13 cellular contexts compared by ENCODE assay signal in the genomic region with DNA sequence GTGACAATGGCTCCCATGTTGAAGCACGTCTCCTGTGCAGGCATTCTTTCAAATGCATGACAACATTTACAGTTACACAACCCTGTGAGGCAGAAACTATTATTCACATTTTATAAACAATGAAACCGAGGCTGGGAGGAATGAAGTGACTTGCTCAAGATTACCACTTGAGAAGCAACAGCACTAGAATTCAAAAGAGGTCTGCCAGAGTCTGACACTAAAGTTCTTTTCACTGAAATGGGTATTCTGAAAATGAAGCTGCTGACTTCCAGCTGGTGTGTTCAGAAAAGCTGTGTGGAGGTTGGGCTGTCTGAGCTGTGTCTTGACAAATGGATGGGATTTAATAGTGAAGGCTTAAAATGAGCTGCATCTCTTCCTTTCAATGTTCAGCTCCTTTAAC.
DNase-seq lines count a peak whose midpoint lies in the region; ATAC-seq, FAIRE-seq and TF ChIP-seq lines count a peak whose summit lies in the region.
"Had no signal": no experiment of that assay in that cellular context is flagged by ENCODE, and none has a peak within 500 bp of the region (broad histone marks: within the 10 kb centered on the region; RNA-seq: fewer than 3 reads in every experiment).

No MANE protein-coding gene starts in this region.

- no peak overlapping the region for H3K4me2 ChIP-seq in mammary epithelial cell (ENCODE audit: insufficient read depth, low read depth, low read length)

- H3K9me3 ChIP-seq in mammary epithelial cell (replicated peaks; ENCODE audit: insufficient read depth, low read length), result no peaks in the 10 kb centered on the region
- H3K9me3 ChIP-seq in left ventricle myocardium inferior (replicated peaks), result no peaks in the 10 kb centered on the region
- H3K9me3 ChIP-seq in tibial artery, result no peaks in the 10 kb centered on the region
- H3K9me3 ChIP-seq in A673 (ENCODE audit: low read depth, low read length, poor library complexity, severe bottlenecking), result no peaks in the 10 kb centered on the region
- H3K9me3 ChIP-seq in pancreas, result no peaks in the 10 kb centered on the region
- H3K9me3 ChIP-seq: transverse colon had no signal

- H3K27ac ChIP-seq in mammary epithelial cell (ENCODE audit: insufficient read depth, low read depth, low read length), result peak overlapping the region; percentile 70
- H3K27ac ChIP-seq in left ventricle myocardium inferior (replicated peaks), result peak overlapping the region; percentile 26
- peak overlapping the region; percentile 63 to 64 for H3K27ac ChIP-seq in tibial artery
- no peak overlapping the region for H3K27ac ChIP-seq in A673 (ENCODE audit: low read depth, low read length, poor library complexity, severe bottlenecking)
- no peak overlapping the region for H3K27ac ChIP-seq in pancreas

- CTCF ChIA-PET in mammary epithelial cell (lab: Charles Lee; ENCODE audit: low non-redundant PET) (no interaction called here), A673 (lab: Charles Lee) (no interaction called here)

- no peak overlapping the region for H3K4me3 Mint-ChIP-seq in HFFc6
- H3K4me3 Mint-ChIP-seq: activated naive CD8-positive, alpha-beta T cell had no signal

- peak overlapping the region; percentile 74 for H3K27ac Mint-ChIP-seq in HFFc6
- H3K27ac Mint-ChIP-seq: activated naive CD8-positive, alpha-beta T cell had no signal

- H3K4me3 ChIP-seq in mammary epithelial cell (replicated peaks in 1 of 3; ENCODE audit: insufficient read depth in 1 of 3, low read depth in 2 of 3, low read length in 3 of 3), result no peak overlapping the region
- no peak overlapping the region for H3K4me3 ChIP-seq in left ventricle myocardium inferior
- no peak overlapping the region for H3K4me3 ChIP-seq in tibial artery
- no peak overlapping the region for H3K4me3 ChIP-seq in A673 (ENCODE audit: low read depth, low read length, poor library complexity, severe bottlenecking)
- H3K4me3 ChIP-seq in pancreas, result no peak overlapping the region
- H3K4me3 ChIP-seq: transverse colon had no signal

- peaks cover 38% of the 10 kb centered on the region for H3K4me1 ChIP-seq in mammary epithelial cell (ENCODE audit: insufficient read depth, low read length)
- peaks cover 40% of the 10 kb centered on the region for H3K4me1 ChIP-seq in left ventricle myocardium inferior
- H3K4me1 ChIP-seq in tibial artery, result peaks cover 0 to 26% (median 21%) of the 10 kb centered on the region in 4 donors
- no peaks in the 10 kb centered on the region for H3K4me1 ChIP-seq in A673 (ENCODE audit: insufficient read depth, low read length, poor library complexity, severe bottlenecking)
- no peaks in the 10 kb centered on the region for H3K4me1 ChIP-seq in pancreas

- intact Hi-C loops in mammary epithelial cell (cut with micrococcal nuclease) (loop anchor here (1.0 to 5.0 kb wide), 2 partner anchors 76 to 87 kb away; no protein-coding TSS in a partner anchor), left ventricle myocardium inferior (cut with micrococcal nuclease) (no loop called here), tibial artery (cut with DNase I; ENCODE audit: low total_unique reads) (loop anchor here (10.0 kb wide), 1 partner anchor 95 kb away; no protein-coding TSS in a partner anchor), A673 (cut with micrococcal nuclease; ENCODE audit: unreplicated experiment) (no loop called here), pancreas (cut with DNase I) (no loop called here)

- ATAC-seq in HG03565 (IDR thresholded peaks at IDR 0.05; ENCODE audit: unreplicated experiment) (no peak), pancreas (no peak)

- H3K36me3 Mint-ChIP-seq in HFFc6 (ENCODE audit: low read depth), result peaks cover 40% of the 10 kb centered on the region
- H3K36me3 Mint-ChIP-seq: activated naive CD8-positive, alpha-beta T cell had no signal

- no peaks in the 10 kb centered on the region for H4K20me1 ChIP-seq in mammary epithelial cell (ENCODE audit: insufficient read depth, low read length)

- no peaks in the 10 kb centered on the region for H3K27me3 ChIP-seq in mammary epithelial cell (ENCODE audit: insufficient read depth, low read length)
- no peaks in the 10 kb centered on the region for H3K27me3 ChIP-seq in left ventricle myocardium inferior (ENCODE audit: low read depth)
- H3K27me3 ChIP-seq in tibial artery, result no peaks in the 10 kb centered on the region
- H3K27me3 ChIP-seq in A673 (replicated peaks; ENCODE audit: insufficient read depth, low read depth, low read length, poor library complexity), result no peaks in the 10 kb centered on the region
- H3K27me3 ChIP-seq in pancreas, result no peaks in the 10 kb centered on the region
- H3K27me3 ChIP-seq: transverse colon had no signal

- TF ChIP-seq CTCF in HFFc6 (IDR thresholded peaks at IDR 0.05) (no peak), mammary epithelial cell (conservative IDR thresholded peaks at IDR 0.05 in 1 of 2, IDR thresholded peaks at IDR 0.05 in 1 of 2; ENCODE audit: extremely low read depth in 1 of 2, insufficient read depth in 1 of 2, low read depth in 1 of 2, low read length in 2 of 2) (no peak), left ventricle myocardium inferior (IDR thresholded peaks at IDR 0.05; ENCODE audit: borderline replicate concordance) (no peak), tibial artery (IDR thresholded peaks at IDR 0.05) (no peak), A673 (conservative IDR thresholded peaks at IDR 0.05; ENCODE audit: low read depth, low read length) (no peak), pancreas (IDR thresholded peaks at IDR 0.05) (no peak)

- no peaks in the 10 kb centered on the region for H3K9me3 Mint-ChIP-seq in HFFc6

- dilution Hi-C loops in mammary epithelial cell (cut with HindIII; ENCODE audit: low sequenced_read_pairs), result no loop called here

- 0% methylated on average over 2 of the region's 2 CpGs for WGBS in mammary epithelial cell (ENCODE audit: low coverage, missing lambda C conversion rate)
- 46 to 66% methylated on average over 2 of the region's 2 CpGs for WGBS in pancreas, 2 donors

- FAIRE-seq in pancreas (lab: Jason Lieb, UNC), result no peak

- no TSS peak for BruUV-seq in mammary epithelial cell (replicated peaks; lab: Mats Ljungman, UMichigan)
- no TSS peak for BruUV-seq in A673 (replicated peaks; lab: Mats Ljungman, UMichigan)

- H3K4me1 Mint-ChIP-seq in HFFc6 (ENCODE audit: low read depth), result peaks cover 19% of the 10 kb centered on the region

- peaks cover 22% of the 10 kb centered on the region for H3K79me2 ChIP-seq in mammary epithelial cell (ENCODE audit: insufficient read depth, low read length)

- in situ Hi-C loops in mammary epithelial cell (cut with MboI; ENCODE audit: low sequenced_read_pairs in 2 of 2), result no loop called here

- no peak overlapping the region for H2AFZ ChIP-seq in mammary epithelial cell (ENCODE audit: low read depth, low read length)

- H3K27me3 Mint-ChIP-seq in HFFc6 (ENCODE audit: insufficient read depth), result peaks cover 3% of the 10 kb centered on the region; the same call in 1 of the 2 replicates

- POLR2A ChIA-PET in A673 (lab: Charles Lee; ENCODE audit: low non-redundant PET), result no interaction called here

- peak overlapping the region; percentile 12 for H3K9ac ChIP-seq in mammary epithelial cell (ENCODE audit: insufficient read depth, low read length)

- H3K36me3 ChIP-seq in mammary epithelial cell (ENCODE audit: insufficient read depth, low read length) (peaks cover 3% of the 10 kb centered on the region), left ventricle myocardium inferior (no peaks in the 10 kb centered on the region), tibial artery (no peaks in the 10 kb centered on the region), A673 (ENCODE audit: insufficient read depth, low read length, poor library complexity, severe bottlenecking) (no peaks in the 10 kb centered on the region), pancreas (no peaks in the 10 kb centered on the region)
- H3K36me3 ChIP-seq: transverse colon had no signal

- DNase-seq in HFFc6 (peak; percentile 47), mammary epithelial cell (peak; percentile 86), left ventricle myocardium inferior (no peak), tibial artery (no peak), A673 (ENCODE audit: low spot score) (no peak), HK-2 (ENCODE audit: unreplicated experiment) (no peak), pancreas (no peak)
- DNase-seq: Karpas-422, NCI-H2081 treated with DMSO at 0.1 percent for 48 hours, nucleus accumbens, transverse colon had no signal

Comparison
In these comparisons a context has a peak if more than half of its experiments do, and no peak if none do; other contexts are left out.
1. DNase-seq: peak in HFFc6 (single experiment) and mammary epithelial cell (single experiment); none in left ventricle myocardium inferior (single experiment), tibial artery (0 of 2), A673 (single experiment), HK-2 (single experiment) and pancreas (0 of 6).
2. H3K27ac ChIP-seq: peak in mammary epithelial cell (single experiment), left ventricle myocardium inferior (single experiment) and tibial artery (2 of 2); none in A673 (single experiment) and pancreas (0 of 4).
3. intact Hi-C loops: an anchor here in mammary epithelial cell (1.0 to 5.0 kb wide) and tibial artery (10.0 kb wide); none called in left ventricle myocardium inferior, A673 and pancreas.